In genomic region chr4:21879187-21879586, GRCh38 we compare ENCODE assay signal across 14 cellular contexts.
DNase-seq lines count a peak whose midpoint lies in the region; FAIRE-seq lines count a peak whose summit lies in the region.
"Had no signal": no experiment of that assay in that cellular context is flagged by ENCODE, and none has a peak within 500 bp of the region (broad histone marks: within the 10 kb centered on the region; RNA-seq: fewer than 3 reads in every experiment).

No MANE protein-coding gene starts in this region.

- H3K9me3 ChIP-seq in small intestine (ENCODE audit: control insufficient read depth, low read depth): no peaks in the 10 kb centered on the region

- no peak for FAIRE-seq in small intestine (lab: Jason Lieb, UNC)
- FAIRE-seq: G401.6 had no signal

- no peak overlapping the region for H3K27ac ChIP-seq in small intestine (ENCODE audit: low read depth in 1 of 2, low read length in 1 of 2)
- H3K27ac ChIP-seq: hepatocyte had no signal

- no peak overlapping the region for H3K4me3 ChIP-seq in small intestine (ENCODE audit: low read depth in 1 of 2, low read length in 2 of 2)
- H3K4me3 ChIP-seq: hepatocyte, smooth muscle cell had no signal

- H3K27me3 ChIP-seq in small intestine (ENCODE audit: control insufficient read depth in 2 of 2, insufficient read depth in 2 of 2, low read length in 2 of 2): no peaks in the 10 kb centered on the region
- H3K27me3 ChIP-seq: hepatocyte had no signal

- 70 to 82% (median 73%) methylated on average over 3 of the region's 3 CpGs for WGBS in small intestine, 3 donors

- no peaks in the 10 kb centered on the region for H3K4me1 ChIP-seq in small intestine (ENCODE audit: control insufficient read depth in 2 of 2, insufficient read depth in 1 of 2, low read depth in 1 of 2, low read length in 1 of 2)

- H3K36me3 ChIP-seq in small intestine (ENCODE audit: control insufficient read depth in 2 of 2, insufficient read depth in 2 of 2, low read length in 2 of 2): no peaks in the 10 kb centered on the region

- DNase-seq in EH (ENCODE audit: low read depth): peak; percentile 56
- DNase-seq in HK-2 (ENCODE audit: unreplicated experiment): peak; percentile 34
- peak; percentile 17 for DNase-seq in astrocyte of the hippocampus (ENCODE audit: low read depth, low spot score)
- peak; percentile 71 for DNase-seq in islet precursor cell
- DNase-seq in NCI-H2227 treated with DMSO at 0.1 percent for 48 hours (lab: John Stamatoyannopoulos, UW): no peak
- no peak for DNase-seq in NCI-H1417 treated with DMSO at 0.1 percent for 48 hours (lab: John Stamatoyannopoulos, UW)
- DNase-seq in 8988T: no peak
- no peak for DNase-seq in small intestine
- DNase-seq: activated CD4-positive, alpha-beta T cell treated with anti-CD3 and anti-CD28 coated beads, Interleukin-2, amount 10 ng/mL, durations not matched to agents 24 days and 14 days; activated naive CD4-positive, alpha-beta T cell; NCI-H446 had no signal

Comparison
In these comparisons a context has a peak if more than half of its experiments do, and no peak if none do; other contexts are left out.
1. DNase-seq: peak in EH (single experiment), HK-2 (single experiment), astrocyte of the hippocampus (single experiment) and islet precursor cell (single experiment); none in NCI-H2227 treated with DMSO at 0.1 percent for 48 hours (single experiment), NCI-H1417 treated with DMSO at 0.1 percent for 48 hours (single experiment), 8988T (single experiment) and small intestine (single experiment).